ENCODE assay signal across 13 cellular contexts in genomic region chr3:124607163-124607562, GRCh38.
DNase-seq lines count a peak whose midpoint lies in the region; ATAC-seq and TF ChIP-seq lines count a peak whose summit lies in the region.
"Had no signal": no experiment of that assay in that cellular context is flagged by ENCODE, and none has a peak within 500 bp of the region (broad histone marks: within the 10 kb centered on the region; RNA-seq: fewer than 3 reads in every experiment).

No MANE protein-coding gene starts in this region.

- TF ChIP-seq CTCF in AG10803 (conservative IDR thresholded peaks at IDR 0.05; ENCODE audit: low read length), result no peak
- no peak for TF ChIP-seq CTCF in LNCaP clone FGC (IDR thresholded peaks at IDR 0.05; ENCODE audit: control insufficient read depth, extremely low read depth, insufficient read depth)
- no peak for TF ChIP-seq CTCF in cardiac fibroblast (IDR thresholded peaks at IDR 0.05; ENCODE audit: low read depth, low read length)
- TF ChIP-seq CTCF in left lung (IDR thresholded peaks at IDR 0.05), result no peak
- no peak for TF ChIP-seq CTCF in OCI-LY7 (conservative IDR thresholded peaks at IDR 0.05; ENCODE audit: low read length)
- no peak for TF ChIP-seq CTCF in ascending aorta (IDR thresholded peaks at IDR 0.05)

- H3K79me2 ChIP-seq in OCI-LY7 (ENCODE audit: insufficient read depth, low read depth, low read length), result no peaks in the 10 kb centered on the region

- H3K27ac ChIP-seq in left lung (no peak overlapping the region), OCI-LY7 (ENCODE audit: low read depth, low read length, poor library complexity, severe bottlenecking) (no peak overlapping the region), ascending aorta (no peak overlapping the region)
- H3K27ac ChIP-seq: BLaER1 treated with 17β-estradiol and CSF1 and Interleukin-3, amounts not matched to agents 10 nM and 100 nM had no signal

- H3K9me3 ChIP-seq in left lung (no peaks in the 10 kb centered on the region), OCI-LY7 (ENCODE audit: low read length) (no peaks in the 10 kb centered on the region), ascending aorta (no peaks in the 10 kb centered on the region)
- H3K9me3 ChIP-seq: BLaER1 treated with 17β-estradiol and CSF1 and Interleukin-3, amounts not matched to agents 10 nM and 100 nM had no signal

- no peaks in the 10 kb centered on the region for H4K20me1 ChIP-seq in OCI-LY7 (ENCODE audit: insufficient read depth, low read length)
- H4K20me1 ChIP-seq: BLaER1 treated with 17β-estradiol and CSF1 and Interleukin-3, amounts not matched to agents 10 nM and 100 nM had no signal

- no peaks in the 10 kb centered on the region for H3K9me2 ChIP-seq in OCI-LY7 (ENCODE audit: insufficient read depth, low read length)

- CTCF ChIA-PET in OCI-LY7 (lab: Charles Lee; ENCODE audit: unreplicated experiment), result no interaction called here

- H3K27me3 ChIP-seq in left lung (no peaks in the 10 kb centered on the region), ascending aorta (no peaks in the 10 kb centered on the region)
- H3K27me3 ChIP-seq: BLaER1 treated with 17β-estradiol and CSF1 and Interleukin-3, amounts not matched to agents 10 nM and 100 nM had no signal

- H3K4me1 ChIP-seq in left lung, result no peaks in the 10 kb centered on the region
- H3K4me1 ChIP-seq in OCI-LY7 (ENCODE audit: insufficient read depth, low read length, poor library complexity, severe bottlenecking), result no peaks in the 10 kb centered on the region
- H3K4me1 ChIP-seq in ascending aorta, result peaks cover 0 to 3% of the 10 kb centered on the region in 2 donors
- H3K4me1 ChIP-seq: BLaER1 treated with 17β-estradiol and CSF1 and Interleukin-3, amounts not matched to agents 10 nM and 100 nM had no signal

- intact Hi-C loops in left lung (cut with DNase I), result no loop called here
- intact Hi-C loops in OCI-LY7 (cut with micrococcal nuclease; ENCODE audit: unreplicated experiment), result no loop called here
- intact Hi-C loops in ascending aorta (cut with DNase I), result no loop called here

- BruUV-seq in OCI-LY7 (replicated peaks; lab: Mats Ljungman, UMichigan), result no TSS peak

- H3K36me3 ChIP-seq in left lung, result no peaks in the 10 kb centered on the region
- H3K36me3 ChIP-seq in OCI-LY7 (ENCODE audit: insufficient read depth, low read length), result no peaks in the 10 kb centered on the region
- H3K36me3 ChIP-seq in ascending aorta, result peaks cover 0 to 5% of the 10 kb centered on the region in 2 donors
- H3K36me3 ChIP-seq: BLaER1 treated with 17β-estradiol and CSF1 and Interleukin-3, amounts not matched to agents 10 nM and 100 nM had no signal

- DNase-seq in AG10803 (ENCODE audit: low read depth) (peak; percentile 47), LNCaP clone FGC (ENCODE audit: low read depth) (peak; percentile 14), cardiac fibroblast (ENCODE audit: low read depth in 2 of 2) (peak; percentile 56 to 79), left lung (no peak), OCI-LY7 (ENCODE audit: low spot score) (no peak), ascending aorta (ENCODE audit: low spot score in 2 of 2) (no peak)
- DNase-seq: activated CD4-positive, alpha-beta T cell treated with anti-CD3 and anti-CD28 coated beads for 1 hour; activated T-cell treated with anti-CD3 and anti-CD28 coated beads, Interleukin-2, amount 50 U/mL, for 1 hour; aorta; stimulated activated naive CD8-positive, alpha-beta T cell treated with anti-CD3 and anti-CD28 coated beads, Interleukin-15, amount 100 ng/mL, for 72 hours had no signal

- no peak overlapping the region for H3K4me2 ChIP-seq in OCI-LY7 (ENCODE audit: low read length)
- H3K4me2 ChIP-seq: BLaER1 treated with 17β-estradiol and CSF1 and Interleukin-3, amounts not matched to agents 10 nM and 100 nM had no signal

- POLR2A ChIA-PET in OCI-LY7 (lab: Charles Lee), result no interaction called here

- H3K4me3 ChIP-seq in AG10803 (ENCODE audit: low read length), result no peak overlapping the region
- no peak overlapping the region for H3K4me3 ChIP-seq in LNCaP clone FGC (ENCODE audit: low read depth, low read length)
- no peak overlapping the region for H3K4me3 ChIP-seq in cardiac fibroblast (replicated peaks in 1 of 2; ENCODE audit: low read depth in 2 of 2, low read length in 2 of 2)
- no peak overlapping the region for H3K4me3 ChIP-seq in left lung
- H3K4me3 ChIP-seq in OCI-LY7 (ENCODE audit: low read depth, low read length, poor library complexity, severe bottlenecking), result no peak overlapping the region
- no peak overlapping the region for H3K4me3 ChIP-seq in ascending aorta
- H3K4me3 ChIP-seq: BLaER1 treated with 17β-estradiol and CSF1 and Interleukin-3, amounts not matched to agents 10 nM and 100 nM had no signal

- peak; percentile 66 for ATAC-seq in left lung
- no peak for ATAC-seq in HG03139 (IDR thresholded peaks at IDR 0.05; ENCODE audit: unreplicated experiment)
- ATAC-seq in HG03097 (IDR thresholded peaks at IDR 0.05; ENCODE audit: low FRiP score, unreplicated experiment), result no peak
- ATAC-seq: stimulated activated naive CD8-positive, alpha-beta T cell treated with anti-CD3 and anti-CD28 coated beads, Interleukin-15, amount 100 ng/mL, for 72 hours had no signal

- H2AFZ ChIP-seq in OCI-LY7 (ENCODE audit: low read length), result no peak overlapping the region

Comparison
In these comparisons a context has a peak if more than half of its experiments do, and no peak if none do; other contexts are left out.
1. DNase-seq: peak in AG10803 (single experiment), LNCaP clone FGC (single experiment) and cardiac fibroblast (2 of 2); none in left lung (0 of 2), OCI-LY7 (single experiment) and ascending aorta (0 of 2).